1 cellular context compared by ENCODE assay signal in the genomic region with DNA sequence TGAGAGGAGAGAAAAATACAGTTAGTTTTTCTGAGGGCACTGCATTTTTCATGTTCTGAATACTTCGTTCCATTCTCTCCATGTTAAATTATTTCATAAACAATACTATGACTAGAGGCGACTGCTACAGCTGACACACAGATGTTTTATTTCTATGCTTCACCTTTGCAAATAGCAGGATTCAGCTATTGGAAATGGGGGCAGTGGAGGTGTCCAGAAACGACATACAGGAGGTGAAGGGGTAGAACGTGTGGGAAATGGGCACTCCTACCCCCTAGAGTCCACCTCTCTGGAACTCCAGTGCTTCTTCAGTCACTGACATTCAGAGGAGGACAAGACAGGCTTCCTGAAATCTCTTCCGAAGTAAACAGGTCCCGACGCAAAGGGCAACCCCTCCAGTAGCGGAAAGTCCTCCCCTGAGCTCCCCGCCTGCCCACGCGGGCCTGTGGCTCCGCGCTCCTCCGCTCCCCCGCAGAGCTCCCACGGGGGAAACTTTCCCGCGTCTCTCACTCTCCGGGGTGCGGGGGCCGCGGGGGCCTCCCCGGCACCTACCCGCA.
TF ChIP-seq lines count a peak whose summit lies in the region.

No MANE protein-coding gene starts in this region.

TF ChIP-seq in HepG2, 621 proteins besides CTCF, POLR2A, EP300 and RAD21 (continued from another document and continues in another):
- 0 out of 2 replicates have a peak, but pooled peaks have one; percentile 24 for TF ChIP-seq MYPOP (CRISPR knock-in tag; IDR thresholded peaks at IDR 0.05)
- no peak for TF ChIP-seq HMGXB3 (CRISPR knock-in tag; IDR thresholded peaks at IDR 0.05; ENCODE audit: borderline replicate concordance)
- TF ChIP-seq RFX5 (IDR thresholded peaks at IDR 0.05; ENCODE audit: low read depth, low read length), result no peak
- no peak for TF ChIP-seq ARNT2 (CRISPR knock-in tag; IDR thresholded peaks at IDR 0.05; ENCODE audit: low read depth)
- peak; percentile 19; the same call in 1 of the 2 replicates for TF ChIP-seq NR2C2 (CRISPR knock-in tag; IDR thresholded peaks at IDR 0.05; ENCODE audit: borderline replicate concordance)
- TF ChIP-seq DMTF1 (CRISPR knock-in tag; IDR thresholded peaks at IDR 0.05), result no peak
- TF ChIP-seq YEATS4 (CRISPR knock-in tag; IDR thresholded peaks at IDR 0.05; ENCODE audit: borderline replicate concordance), result no peak
- TF ChIP-seq ZNF143 (CRISPR knock-in tag; IDR thresholded peaks at IDR 0.05), result no peak
- no peak for TF ChIP-seq ZNF780A (CRISPR knock-in tag; IDR thresholded peaks at IDR 0.05)
- no peak for TF ChIP-seq ZBTB3 (CRISPR knock-in tag; IDR thresholded peaks at IDR 0.05; ENCODE audit: borderline replicate concordance, low read depth)
- no peak for TF ChIP-seq ZFP36 (IDR thresholded peaks at IDR 0.05; ENCODE audit: borderline replicate concordance, low read depth, low read length, partially characterized antibody)
- no peak for TF ChIP-seq SOX13 (IDR thresholded peaks at IDR 0.05)
- TF ChIP-seq SOX13 (CRISPR knock-in tag; conservative IDR thresholded peaks at IDR 0.05 in 1 of 2, IDR thresholded peaks at IDR 0.05 in 1 of 2), result no peak
- TF ChIP-seq, protein P1, sequence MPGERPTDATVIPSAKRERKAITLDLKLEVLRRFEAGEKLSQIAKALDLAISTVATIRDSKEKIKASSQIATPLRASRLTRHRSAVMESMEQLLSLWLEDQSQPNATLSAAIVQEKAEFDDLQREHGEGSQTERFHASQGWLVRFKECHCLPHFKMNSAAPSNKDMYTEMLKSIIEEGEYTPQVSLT (CRISPR knock-in tag; IDR thresholded peaks at IDR 0.05; ENCODE audit: borderline replicate concordance, low read depth), result no peak
- no peak for TF ChIP-seq DMAP1 (CRISPR knock-in tag; IDR thresholded peaks at IDR 0.05)
- no peak for TF ChIP-seq SIX4 (CRISPR knock-in tag; IDR thresholded peaks at IDR 0.05)
- no peak for TF ChIP-seq ATF4 (CRISPR knock-in tag; IDR thresholded peaks at IDR 0.05)
- TF ChIP-seq, protein P2, sequence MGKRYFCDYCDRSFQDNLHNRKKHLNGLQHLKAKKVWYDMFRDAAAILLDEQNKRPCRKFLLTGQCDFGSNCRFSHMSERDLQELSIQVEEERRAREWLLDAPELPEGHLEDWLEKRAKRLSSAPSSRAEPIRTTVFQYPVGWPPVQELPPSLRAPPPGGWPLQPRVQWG (CRISPR knock-in tag; IDR thresholded peaks at IDR 0.05; ENCODE audit: borderline replicate concordance, low read depth), result no peak
- no peak for TF ChIP-seq MED8 (CRISPR knock-in tag; IDR thresholded peaks at IDR 0.05; ENCODE audit: insufficient replicate concordance)
- no peak for TF ChIP-seq TP53 (CRISPR knock-in tag; conservative IDR thresholded peaks at IDR 0.05)
- TF ChIP-seq GFI1 (CRISPR knock-in tag; IDR thresholded peaks at IDR 0.05; ENCODE audit: borderline replicate concordance), result no peak
- no peak for TF ChIP-seq ZNF296 (CRISPR knock-in tag; conservative IDR thresholded peaks at IDR 0.05)
- TF ChIP-seq ZNF460 (CRISPR knock-in tag; IDR thresholded peaks at IDR 0.05; ENCODE audit: borderline replicate concordance), result no peak
- no peak for TF ChIP-seq KAT2B (IDR thresholded peaks at IDR 0.05; ENCODE audit: borderline replicate concordance, low read depth, low read length)
- TF ChIP-seq ZNF850 (CRISPR knock-in tag; conservative IDR thresholded peaks at IDR 0.05), result no peak
- TF ChIP-seq, protein P3, sequence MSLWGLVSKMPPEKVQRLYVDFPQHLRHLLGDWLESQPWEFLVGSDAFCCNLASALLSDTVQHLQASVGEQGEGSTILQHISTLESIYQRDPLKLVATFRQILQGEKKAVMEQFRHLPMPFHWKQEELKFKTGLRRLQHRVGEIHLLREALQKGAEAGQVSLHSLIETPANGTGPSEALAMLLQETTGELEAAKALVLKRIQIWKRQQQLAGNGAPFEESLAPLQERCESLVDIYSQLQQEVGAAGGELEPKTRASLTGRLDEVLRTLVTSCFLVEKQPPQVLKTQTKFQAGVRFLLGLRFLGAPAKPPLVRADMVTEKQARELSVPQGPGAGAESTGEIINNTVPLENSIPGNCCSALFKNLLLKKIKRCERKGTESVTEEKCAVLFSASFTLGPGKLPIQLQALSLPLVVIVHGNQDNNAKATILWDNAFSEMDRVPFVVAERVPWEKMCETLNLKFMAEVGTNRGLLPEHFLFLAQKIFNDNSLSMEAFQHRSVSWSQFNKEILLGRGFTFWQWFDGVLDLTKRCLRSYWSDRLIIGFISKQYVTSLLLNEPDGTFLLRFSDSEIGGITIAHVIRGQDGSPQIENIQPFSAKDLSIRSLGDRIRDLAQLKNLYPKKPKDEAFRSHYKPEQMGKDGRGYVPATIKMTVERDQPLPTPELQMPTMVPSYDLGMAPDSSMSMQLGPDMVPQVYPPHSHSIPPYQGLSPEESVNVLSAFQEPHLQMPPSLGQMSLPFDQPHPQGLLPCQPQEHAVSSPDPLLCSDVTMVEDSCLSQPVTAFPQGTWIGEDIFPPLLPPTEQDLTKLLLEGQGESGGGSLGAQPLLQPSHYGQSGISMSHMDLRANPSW (CRISPR knock-in tag; IDR thresholded peaks at IDR 0.05; ENCODE audit: borderline replicate concordance), result no peak
- no peak for TF ChIP-seq ARID4A (CRISPR knock-in tag; IDR thresholded peaks at IDR 0.05; ENCODE audit: borderline replicate concordance)
- TF ChIP-seq, protein P4, sequence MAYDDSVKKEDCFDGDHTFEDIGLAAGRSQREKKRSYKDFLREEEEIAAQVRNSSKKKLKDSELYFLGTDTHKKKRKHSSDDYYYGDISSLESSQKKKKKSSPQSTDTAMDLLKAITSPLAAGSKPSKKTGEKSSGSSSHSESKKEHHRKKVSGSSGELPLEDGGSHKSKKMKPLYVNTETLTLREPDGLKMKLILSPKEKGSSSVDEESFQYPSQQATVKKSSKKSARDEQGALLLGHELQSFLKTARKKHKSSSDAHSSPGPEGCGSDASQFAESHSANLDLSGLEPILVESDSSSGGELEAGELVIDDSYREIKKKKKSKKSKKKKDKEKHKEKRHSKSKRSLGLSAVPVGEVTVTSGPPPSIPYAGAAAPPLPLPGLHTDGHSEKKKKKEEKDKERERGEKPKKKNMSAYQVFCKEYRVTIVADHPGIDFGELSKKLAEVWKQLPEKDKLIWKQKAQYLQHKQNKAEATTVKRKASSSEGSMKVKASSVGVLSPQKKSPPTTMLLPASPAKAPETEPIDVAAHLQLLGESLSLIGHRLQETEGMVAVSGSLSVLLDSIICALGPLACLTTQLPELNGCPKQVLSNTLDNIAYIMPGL (CRISPR knock-in tag; IDR thresholded peaks at IDR 0.05; ENCODE audit: borderline replicate concordance in 1 of 2, low read depth in 1 of 2), result 0 out of 4 replicates have a peak, but pooled peaks of 1 of the 2 experiments have one; percentile 59
- TF ChIP-seq ZZZ3 (CRISPR knock-in tag; IDR thresholded peaks at IDR 0.05; ENCODE audit: borderline replicate concordance), result no peak
- TF ChIP-seq, protein P5, sequence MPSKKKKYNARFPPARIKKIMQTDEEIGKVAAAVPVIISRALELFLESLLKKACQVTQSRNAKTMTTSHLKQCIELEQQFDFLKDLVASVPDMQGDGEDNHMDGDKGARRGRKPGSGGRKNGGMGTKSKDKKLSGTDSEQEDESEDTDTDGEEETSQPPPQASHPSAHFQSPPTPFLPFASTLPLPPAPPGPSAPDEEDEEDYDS (CRISPR knock-in tag; IDR thresholded peaks at IDR 0.05), result no peak
